ENCODE assay signal across 20 cellular contexts in genomic region chr11:37747121-37747520, GRCh38.
"Had no signal": no experiment of that assay in that cellular context is flagged by ENCODE, and none has a peak within 500 bp of the region (broad histone marks: within the 10 kb centered on the region; RNA-seq: fewer than 3 reads in every experiment).

No MANE protein-coding gene starts in this region.

- FAIRE-seq: colon, islet of Langerhans had no signal

- H3K27me3 Mint-ChIP-seq: naive thymus-derived CD4-positive, alpha-beta T cell; stimulated activated naive B cell treated with anti-CD40 and anti-IgM and Interleukin-4, amounts not matched to agents 10 μg/mL and 1 μg/mL and 100 μg/mL, for 72 hours; stimulated activated naive CD8-positive, alpha-beta T cell treated with anti-CD3 and anti-CD28 coated beads, Interleukin-15, amount 100 ng/mL, for 72 hours had no signal

- H3K4me1 ChIP-seq: esophagus squamous epithelium, transverse colon had no signal

- ATAC-seq: naive thymus-derived CD4-positive, alpha-beta T cell; sciatic nerve; stimulated activated naive B cell treated with anti-CD40 and anti-IgM and Interleukin-4, amounts not matched to agents 10 μg/mL and 1 μg/mL and 100 μg/mL, for 72 hours; stimulated activated naive CD8-positive, alpha-beta T cell treated with anti-CD3 and anti-CD28 coated beads, Interleukin-15, amount 100 ng/mL, for 72 hours had no signal

- H3K27ac Mint-ChIP-seq: naive thymus-derived CD4-positive, alpha-beta T cell; nephron progenitor cell; stimulated activated naive B cell treated with anti-CD40 and anti-IgM and Interleukin-4, amounts not matched to agents 10 μg/mL and 1 μg/mL and 100 μg/mL, for 72 hours; stimulated activated naive CD8-positive, alpha-beta T cell treated with anti-CD3 and anti-CD28 coated beads, Interleukin-15, amount 100 ng/mL, for 72 hours had no signal

- H3K4me3 Mint-ChIP-seq: naive thymus-derived CD4-positive, alpha-beta T cell; nephron progenitor cell; stimulated activated naive B cell treated with anti-CD40 and anti-IgM and Interleukin-4, amounts not matched to agents 10 μg/mL and 1 μg/mL and 100 μg/mL, for 72 hours; stimulated activated naive CD8-positive, alpha-beta T cell treated with anti-CD3 and anti-CD28 coated beads, Interleukin-15, amount 100 ng/mL, for 72 hours had no signal

- H3K4me3 ChIP-seq: esophagus squamous epithelium, skin epidermis, thoracic aorta, transverse colon had no signal

- DNase-seq: dermis blood vessel endothelial cell; esophagus squamous epithelium; foreskin melanocyte; head of caudate nucleus; hypothalamus; kidney glomerular epithelial cell; naive thymus-derived CD4-positive, alpha-beta T cell; nephron progenitor cell; posterior cingulate gyrus; stimulated activated CD4-positive, alpha-beta T cell treated with anti-CD3 and anti-CD28 coated beads, Interleukin-2, amount 100 ng/mL, for 24 hours; stimulated activated CD4-positive, alpha-beta T cell treated with anti-CD3 and anti-CD28 coated beads, Interleukin-4, amount 100 ng/mL, for 4 hours; stimulated activated naive B cell treated with anti-CD40 and anti-IgM and Interleukin-4, amounts not matched to agents 10 μg/mL and 1 μg/mL and 100 μg/mL, for 72 hours; stimulated activated naive CD8-positive, alpha-beta T cell treated with anti-CD3 and anti-CD28 coated beads, Interleukin-15, amount 100 ng/mL, for 72 hours; substantia nigra; transverse colon had no signal

- H3K27ac ChIP-seq: esophagus squamous epithelium, skin epidermis, thoracic aorta, transverse colon had no signal

- H3K27me3 ChIP-seq: esophagus squamous epithelium, transverse colon had no signal

- H3K36me3 Mint-ChIP-seq: stimulated activated naive B cell treated with anti-CD40 and anti-IgM and Interleukin-4, amounts not matched to agents 10 μg/mL and 1 μg/mL and 100 μg/mL, for 72 hours had no signal

- H3K4me1 Mint-ChIP-seq: naive thymus-derived CD4-positive, alpha-beta T cell; nephron progenitor cell; stimulated activated naive B cell treated with anti-CD40 and anti-IgM and Interleukin-4, amounts not matched to agents 10 μg/mL and 1 μg/mL and 100 μg/mL, for 72 hours; stimulated activated naive CD8-positive, alpha-beta T cell treated with anti-CD3 and anti-CD28 coated beads, Interleukin-15, amount 100 ng/mL, for 72 hours had no signal

- H3K9me3 ChIP-seq: esophagus squamous epithelium, thoracic aorta, transverse colon had no signal

- H3K36me3 ChIP-seq: esophagus squamous epithelium, thoracic aorta, transverse colon had no signal
